Comparison of ENCODE assay signal across 10 cellular contexts in genomic region chr22:22955276-22955798, GRCh38.
"Had no signal": no experiment of that assay in that cellular context is flagged by ENCODE, and none has a peak within 500 bp of the region (broad histone marks: within the 10 kb centered on the region; RNA-seq: fewer than 3 reads in every experiment).

No MANE protein-coding gene starts in this region.

- H3K27ac Mint-ChIP-seq: activated CD4-positive, alpha-beta T cell treated with anti-CD3 and anti-CD28 coated beads for 36 hours; activated CD8-positive, alpha-beta T cell treated with anti-CD3 and anti-CD28 coated beads for 36 hours; activated naive CD8-positive, alpha-beta T cell treated with anti-CD3 and anti-CD28 coated beads, Interleukin-2, amount 50 U/mL, for 24 hours; naive thymus-derived CD4-positive, alpha-beta T cell had no signal

- H3K27me3 ChIP-seq: ascending aorta, cardiac muscle cell, right atrium auricular region had no signal

- H3K4me3 Mint-ChIP-seq: activated CD4-positive, alpha-beta T cell treated with anti-CD3 and anti-CD28 coated beads for 36 hours; activated CD8-positive, alpha-beta T cell treated with anti-CD3 and anti-CD28 coated beads for 36 hours; activated naive CD8-positive, alpha-beta T cell treated with anti-CD3 and anti-CD28 coated beads, Interleukin-2, amount 50 U/mL, for 24 hours; naive thymus-derived CD4-positive, alpha-beta T cell had no signal

- H3K4me3 ChIP-seq: ascending aorta, cardiac muscle cell, lung, right atrium auricular region had no signal

- H3K9me3 ChIP-seq: ascending aorta, neutrophil, right atrium auricular region had no signal

- H3K36me3 Mint-ChIP-seq: naive thymus-derived CD4-positive, alpha-beta T cell had no signal

- H3K27ac ChIP-seq: ascending aorta, cardiac muscle cell, neutrophil, right atrium auricular region, VCaP had no signal

- H3K36me3 ChIP-seq: ascending aorta, cardiac muscle cell, neutrophil, right atrium auricular region had no signal

- H3K9me3 Mint-ChIP-seq: activated CD8-positive, alpha-beta T cell treated with anti-CD3 and anti-CD28 coated beads for 36 hours; activated naive CD8-positive, alpha-beta T cell treated with anti-CD3 and anti-CD28 coated beads, Interleukin-2, amount 50 U/mL, for 24 hours had no signal

- H3K4me1 ChIP-seq: ascending aorta, right atrium auricular region had no signal
